8 cellular contexts compared by ENCODE assay signal in the genomic region with DNA sequence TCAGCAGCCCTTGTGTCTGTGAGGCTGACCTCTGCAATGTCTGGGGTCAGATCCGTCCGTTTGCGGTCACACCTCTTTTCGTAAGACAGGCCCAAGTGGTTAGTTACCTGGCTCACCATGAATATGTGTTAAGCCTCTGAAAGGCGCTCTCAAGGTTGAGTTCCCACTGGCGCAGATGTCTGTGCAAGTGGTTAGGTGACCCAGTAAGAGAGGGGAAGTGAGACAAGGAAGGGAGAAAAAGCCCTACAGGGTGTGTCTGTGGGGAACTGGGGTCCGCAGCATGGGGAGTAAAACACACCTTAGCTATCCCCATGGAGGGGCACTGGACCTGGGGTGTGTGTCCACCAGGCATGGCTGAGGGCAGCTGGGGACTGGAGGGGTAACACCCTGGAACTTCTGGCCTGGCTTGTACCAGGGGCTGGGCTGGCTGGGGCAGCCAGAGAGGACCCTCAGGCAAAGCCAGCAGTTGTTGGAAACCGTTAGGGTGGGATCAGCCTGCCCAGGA.
A peak's percentile ranks its signal among the peaks of the same experiment; 100 is the strongest.
DNase-seq lines count a peak whose midpoint lies in the region; ATAC-seq, FAIRE-seq and TF ChIP-seq lines count a peak whose summit lies in the region.

No MANE protein-coding gene starts in this region.

- TF ChIP-seq CTCF in esophagus muscularis mucosa (IDR thresholded peaks at IDR 0.05) (no peak), kidney (IDR thresholded peaks at IDR 0.05; ENCODE audit: borderline replicate concordance, extremely low read depth, insufficient read depth) (no peak)

- DNase-seq in CD1c-positive myeloid dendritic cell (ENCODE audit: extremely low spot score) (peak; percentile 48), esophagus muscularis mucosa (ENCODE audit: extremely low spot score) (no peak), HPDE6-E6E7 (ENCODE audit: extremely low spot score) (no peak), NCI-H1092 treated with DMSO at 0.1 percent for 48 hours (lab: John Stamatoyannopoulos, UW) (no peak), kidney (no peak)
- DNase-seq in activated naive CD4-positive, alpha-beta T cell treated with Interleukin-2 at 50 U/mL for 16 hours: no peak

- no peak for TF ChIP-seq EP300 in esophagus muscularis mucosa (IDR thresholded peaks at IDR 0.05)

- FAIRE-seq in kidney (lab: Jason Lieb, UNC): no peak

- H3K4me3 ChIP-seq in esophagus muscularis mucosa (peak overlapping the region in 2 of 4 donors; percentile 40 to 41), kidney (ENCODE audit: low read length in 2 of 2) (no peak overlapping the region)

- H3K9ac ChIP-seq in kidney (ENCODE audit: low read length in 2 of 2): no peak overlapping the region

- H3K36me3 ChIP-seq in esophagus muscularis mucosa (no peaks in the 10 kb centered on the region), kidney (ENCODE audit: control insufficient read depth in 1 of 2, insufficient read depth in 2 of 2, low read length in 2 of 2) (no peaks in the 10 kb centered on the region)

- H3K27ac ChIP-seq in esophagus muscularis mucosa (replicated peaks in 1 of 4) (peak overlapping the region; percentile 28 to 73 (median 46)), kidney (ENCODE audit: low read depth in 2 of 2, low read length in 2 of 2) (no peak overlapping the region)

- intact Hi-C loops in esophagus muscularis mucosa (cut with DNase I) (no loop called here), kidney (cut with DNase I) (no loop called here)

- WGBS in esophagus muscularis mucosa: 92% methylated on average over 8 of the region's 8 CpGs

- TF ChIP-seq POLR2A in esophagus muscularis mucosa (IDR thresholded peaks at IDR 0.05; ENCODE audit: low read depth): no peak

- H3K27me3 ChIP-seq in esophagus muscularis mucosa: no peaks in the 10 kb centered on the region

- H3K9me3 ChIP-seq in esophagus muscularis mucosa (no peaks in the 10 kb centered on the region), kidney (ENCODE audit: control insufficient read depth in 1 of 2, low read length in 2 of 2) (no peaks in the 10 kb centered on the region)

- H3K4me1 ChIP-seq in esophagus muscularis mucosa (peaks cover 25 to 63% (median 55%) of the 10 kb centered on the region in 4 donors), kidney (ENCODE audit: control insufficient read depth in 1 of 2, insufficient read depth in 1 of 2, low read depth in 1 of 2, low read length in 2 of 2) (peaks cover 0 to 6% of the 10 kb centered on the region in 2 donors)

- ATAC-seq in GM21423 (IDR thresholded peaks at IDR 0.05; ENCODE audit: unreplicated experiment) (peak; percentile 87), HG03521 (IDR thresholded peaks at IDR 0.05; ENCODE audit: unreplicated experiment) (peak; percentile 93)

Comparison
In these comparisons a context has a peak if more than half of its experiments do, and no peak if none do; other contexts are left out.
1. H3K27ac ChIP-seq: peak in esophagus muscularis mucosa (4 of 4); none in kidney (0 of 2).